ENCODE assay signal across 21 cellular contexts in the genomic region with DNA sequence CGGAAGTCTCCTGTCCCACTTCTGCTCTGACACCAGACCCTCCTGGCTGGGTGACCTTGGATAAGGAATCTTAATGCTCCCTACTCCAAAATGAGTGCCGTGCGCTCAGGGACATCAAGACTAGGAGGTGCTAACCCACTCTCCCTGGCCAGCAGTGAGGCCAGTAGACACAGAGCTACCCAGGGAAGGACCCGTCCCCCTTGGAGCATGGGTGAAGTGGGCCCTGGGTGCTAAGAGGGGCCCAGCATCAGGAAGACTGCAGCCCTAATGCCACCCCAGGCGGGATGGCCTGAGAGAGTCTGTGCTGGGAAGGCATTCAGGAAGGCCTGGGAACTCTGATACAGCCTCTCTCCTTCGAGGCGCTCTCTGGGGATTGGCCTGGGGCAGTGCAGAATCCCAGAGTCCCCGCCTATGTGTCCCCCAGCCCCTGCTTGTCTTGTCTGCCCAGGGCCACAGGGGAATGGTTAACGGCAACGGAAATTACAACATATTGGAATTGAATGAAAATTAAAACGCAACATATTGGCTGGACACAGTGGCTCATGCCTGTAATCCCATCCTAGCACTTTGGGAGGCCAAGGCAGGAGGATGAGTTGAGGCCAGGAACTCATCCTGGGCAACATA. TPM values are rescaled to one million over a fixed set of nuclear protein-coding genes. Genes with fewer than 3 reads are reported as not detected.
"Had no signal": no experiment of that assay in that cellular context is flagged by ENCODE, and none has a peak within 500 bp of the region (broad histone marks: within the 10 kb centered on the region; RNA-seq: fewer than 3 reads in every experiment).

No MANE protein-coding gene starts in this region.

- DNase-seq: activated CD4-positive, alpha-beta T cell treated with anti-CD3 and anti-CD28 coated beads, Interleukin-2, amount 10 ng/mL, durations not matched to agents 24 days and 14 days; activated naive CD4-positive, alpha-beta T cell; activated naive CD8-positive, alpha-beta T cell treated with anti-CD3 and anti-CD28 coated beads, Interleukin-2, amount 10 ng/mL, durations not matched to agents 7 days and 5 days; cerebellar nuclear complex; effector memory CD8-positive, alpha-beta T cell; foreskin melanocyte; immature natural killer cell; natural killer cell; nucleus accumbens; stimulated activated naive CD8-positive, alpha-beta T cell treated with anti-CD3 and anti-CD28 coated beads, Interleukin-15, Interleukin-2, amounts not matched to agents 100 U/mL and 50 U/mL, for 24 hours had no signal

- H3K4me3 Mint-ChIP-seq: activated CD4-positive, alpha-beta T cell treated with anti-CD3 and anti-CD28 coated beads, Interleukin-2, amount 10 ng/mL, durations not matched to agents 24 days and 14 days; activated naive CD8-positive, alpha-beta T cell treated with anti-CD3 and anti-CD28 coated beads, Interleukin-2, amount 10 ng/mL, durations not matched to agents 7 days and 5 days; activated T-helper 1 cell treated with anti-CD3 and anti-CD28 coated beads, Interleukin-12 subunit alpha, Interleukin-12 subunit beta, Interleukin-2, Interleukin-4 antibody, amounts not matched to agents 30 ng/mL and 10 ng/mL and 1 ng/mL, durations not matched to agents 14 hours and 24 hours and 36 hours; dendritic cell treated with granulocyte-macrophage colony-stimulating factor and Interleukin-4, amounts not matched to agents 40 ng/mL and 50 ng/mL, for 4 days; effector memory CD8-positive, alpha-beta T cell; immature natural killer cell; natural killer cell; WTC11 had no signal

- H3K4me3 ChIP-seq: heart left ventricle, right atrium auricular region, smooth muscle cell, upper lobe of left lung had no signal

- H3K27ac Mint-ChIP-seq: activated CD4-positive, alpha-beta T cell treated with anti-CD3 and anti-CD28 coated beads, Interleukin-2, amount 10 ng/mL, durations not matched to agents 24 days and 14 days; activated naive CD8-positive, alpha-beta T cell treated with anti-CD3 and anti-CD28 coated beads, Interleukin-2, amount 10 ng/mL, durations not matched to agents 7 days and 5 days; activated T-helper 1 cell treated with anti-CD3 and anti-CD28 coated beads, Interleukin-12 subunit alpha, Interleukin-12 subunit beta, Interleukin-2, Interleukin-4 antibody, amounts not matched to agents 30 ng/mL and 10 ng/mL and 1 ng/mL, durations not matched to agents 14 hours and 24 hours and 36 hours; dendritic cell treated with granulocyte-macrophage colony-stimulating factor and Interleukin-4, amounts not matched to agents 40 ng/mL and 50 ng/mL, for 4 days; effector memory CD8-positive, alpha-beta T cell; immature natural killer cell; natural killer cell; WTC11 had no signal

- H3K36me3 ChIP-seq: heart left ventricle, right atrium auricular region, upper lobe of left lung had no signal

- H3K27me3 ChIP-seq: heart left ventricle, right atrium auricular region, upper lobe of left lung had no signal

- H3K9me3 ChIP-seq: heart left ventricle, right atrium auricular region, upper lobe of left lung had no signal

- FAIRE-seq: TTC549 had no signal

- H3K4me1 ChIP-seq: right atrium auricular region had no signal

- H3K4me2 ChIP-seq: smooth muscle cell had no signal

- H3K9me3 Mint-ChIP-seq: activated CD4-positive, alpha-beta T cell treated with anti-CD3 and anti-CD28 coated beads, Interleukin-2, amount 10 ng/mL, durations not matched to agents 24 days and 14 days; activated naive CD8-positive, alpha-beta T cell treated with anti-CD3 and anti-CD28 coated beads, Interleukin-2, amount 10 ng/mL, durations not matched to agents 7 days and 5 days; activated T-helper 1 cell treated with anti-CD3 and anti-CD28 coated beads, Interleukin-12 subunit alpha, Interleukin-12 subunit beta, Interleukin-2, Interleukin-4 antibody, amounts not matched to agents 30 ng/mL and 10 ng/mL and 1 ng/mL, durations not matched to agents 14 hours and 24 hours and 36 hours; dendritic cell treated with granulocyte-macrophage colony-stimulating factor and Interleukin-4, amounts not matched to agents 40 ng/mL and 50 ng/mL, for 4 days; effector memory CD8-positive, alpha-beta T cell; immature natural killer cell; natural killer cell; WTC11 had no signal

- ATAC-seq: effector memory CD8-positive, alpha-beta T cell; heart left ventricle; left colon; natural killer cell; stimulated activated naive CD8-positive, alpha-beta T cell treated with anti-CD3 and anti-CD28 coated beads, Interleukin-15, Interleukin-2, amounts not matched to agents 100 U/mL and 50 U/mL, for 24 hours; WTC11 had no signal

- H3K27ac ChIP-seq: epithelial cell of prostate, heart left ventricle, right atrium auricular region, upper lobe of left lung had no signal

- H3K36me3 Mint-ChIP-seq: activated naive CD8-positive, alpha-beta T cell treated with anti-CD3 and anti-CD28 coated beads, Interleukin-2, amount 10 ng/mL, durations not matched to agents 7 days and 5 days; immature natural killer cell; natural killer cell; WTC11 had no signal

RNA-seq across cellular contexts. Expression of a gene that starts 29.7 kb away (rescaled TPM):
- total RNA-seq: fibroblast of lung, right atrium auricular region, smooth muscle cell had no signal
- polyA plus RNA-seq: fibroblast of lung, heart left ventricle, immature natural killer cell, smooth muscle cell had no signal
